In genomic region chr11:45596571-45596970, GRCh38 we compare ENCODE assay signal across 23 cellular contexts.
DNase-seq lines count a peak whose midpoint lies in the region; ATAC-seq and TF ChIP-seq lines count a peak whose summit lies in the region.
"Had no signal": no experiment of that assay in that cellular context is flagged by ENCODE, and none has a peak within 500 bp of the region (broad histone marks: within the 10 kb centered on the region; RNA-seq: fewer than 3 reads in every experiment).

No MANE protein-coding gene starts in this region.

- H3K4me1 Mint-ChIP-seq in endodermal cell = peaks cover 12% of the 10 kb centered on the region
- H3K4me1 Mint-ChIP-seq: CD4-positive, alpha-beta memory T cell; CD4-positive, CD25-positive, alpha-beta regulatory T cell; CD8-positive, alpha-beta memory T cell had no signal

- DNase-seq in endodermal cell (peak; percentile 24), mesenteric fat pad (ENCODE audit: low spot score) (peak; percentile 57), sciatic nerve (ENCODE audit: low spot score) (peak; percentile 7), C1 segment of cervical spinal cord (lab: John Stamatoyannopoulos, UW) (no peak), HuH-7.5 (ENCODE audit: low spot score) (no peak)
- DNase-seq in stimulated activated naive CD4-positive, alpha-beta T cell (lab: John Stamatoyannopoulos, UW) = no peak
- DNase-seq: 8988T; ACHN; BE2C; CD4-positive, alpha-beta memory T cell; CD4-positive, CD25-positive, alpha-beta regulatory T cell; CD8-positive, alpha-beta memory T cell; COR-L47; DMS 273 treated with DMSO at 0.1 percent for 48 hours; DMS153; DMS53; DMS79; DND-41; EL; GDM1 had no signal

- 83 to 93% methylated on average over 2 to 5 of the region's 6 CpGs for WGBS in endodermal cell (ENCODE audit: insufficient coverage in 1 of 2, insufficient read length in 1 of 2), 2 experiments

- H3K27me3 Mint-ChIP-seq in endodermal cell (ENCODE audit: insufficient read depth) = peaks cover 6% of the 10 kb centered on the region

- no peak overlapping the region for H3K27ac Mint-ChIP-seq in endodermal cell
- H3K27ac Mint-ChIP-seq: CD4-positive, alpha-beta memory T cell; CD8-positive, alpha-beta memory T cell had no signal

- peaks cover 19% of the 10 kb centered on the region for H3K4me1 ChIP-seq in endodermal cell (ENCODE audit: control insufficient read depth, insufficient read depth, low read length)
- H3K4me1 ChIP-seq: BE2C, BLaER1 had no signal

- no peaks in the 10 kb centered on the region for H3K36me3 Mint-ChIP-seq in endodermal cell (ENCODE audit: low read depth)
- H3K36me3 Mint-ChIP-seq: CD4-positive, alpha-beta memory T cell; CD4-positive, CD25-positive, alpha-beta regulatory T cell; CD8-positive, alpha-beta memory T cell had no signal

- H3K27me3 ChIP-seq in endodermal cell (ENCODE audit: control insufficient read depth, insufficient read depth, low read length, poor library complexity, severe bottlenecking) = no peaks in the 10 kb centered on the region
- H3K27me3 ChIP-seq: BE2C, BLaER1 had no signal

- no peak overlapping the region for H3K27ac ChIP-seq in endodermal cell (ENCODE audit: low read depth, low read length)
- H3K27ac ChIP-seq: BLaER1, C4-2B had no signal

- no peak overlapping the region for H3K9ac ChIP-seq in endodermal cell (ENCODE audit: extremely low read depth, low read length, poor library complexity, severe bottlenecking)
- H3K9ac ChIP-seq: BLaER1 had no signal

- H3K4me3 ChIP-seq in endodermal cell (ENCODE audit: low read length) = no peak overlapping the region
- H3K4me3 ChIP-seq: BLaER1, GM12878 had no signal

- no peaks in the 10 kb centered on the region for H3K9me3 Mint-ChIP-seq in endodermal cell
- H3K9me3 Mint-ChIP-seq: CD8-positive, alpha-beta memory T cell had no signal

- no peaks in the 10 kb centered on the region for H3K36me3 ChIP-seq in endodermal cell (ENCODE audit: control insufficient read depth, insufficient read depth, low read length)
- H3K36me3 ChIP-seq: BE2C, BLaER1 had no signal

- no peaks in the 10 kb centered on the region for H3K9me3 ChIP-seq in endodermal cell (ENCODE audit: control insufficient read depth, low read length)
- H3K9me3 ChIP-seq: BE2C had no signal

- H3K4me3 Mint-ChIP-seq in endodermal cell = no peak overlapping the region
- H3K4me3 Mint-ChIP-seq: CD4-positive, alpha-beta memory T cell; CD4-positive, CD25-positive, alpha-beta regulatory T cell; CD8-positive, alpha-beta memory T cell had no signal

- no peak for ATAC-seq in sciatic nerve
- ATAC-seq: GM12878 had no signal

- TF ChIP-seq CTCF in endodermal cell (conservative IDR thresholded peaks at IDR 0.05) = no peak

- intact Hi-C loops in sciatic nerve (cut with DNase I) = no loop called here

Comparison
In these comparisons a context has a peak if more than half of its experiments do, and no peak if none do; other contexts are left out.
1. DNase-seq: peak in endodermal cell (single experiment), mesenteric fat pad (single experiment) and sciatic nerve (single experiment); none in stimulated activated naive CD4-positive, alpha-beta T cell (0 of 6), C1 segment of cervical spinal cord (0 of 14) and HuH-7.5 (single experiment).